ENCODE assay signal across 1 cellular context in genomic region chr6:30554404-30554803, GRCh38.
TF ChIP-seq lines count a peak whose summit lies in the region.

No MANE protein-coding gene starts in this region.

TF ChIP-seq in K562, 482 proteins besides CTCF, POLR2A, EP300 and RAD21:
- TF ChIP-seq MAZ (CRISPR knock-in tag; conservative IDR thresholded peaks at IDR 0.05 in 1 of 2, IDR thresholded peaks at IDR 0.05 in 1 of 2), result no peak
- peak; percentile 8 for TF ChIP-seq KDM5B (IDR thresholded peaks at IDR 0.05; ENCODE audit: insufficient replicate concordance, low read depth, low read length)
- peak; percentile 30; the same call in 1 of the 2 replicates for TF ChIP-seq NR2C1 (IDR thresholded peaks at IDR 0.05)
- peak; percentile 67 for TF ChIP-seq NR2C1 (tag; IDR thresholded peaks at IDR 0.05)
TF ChIP-seq in K562: peak in this region for 2.
